16 cellular contexts compared by ENCODE assay signal in the genomic region with DNA sequence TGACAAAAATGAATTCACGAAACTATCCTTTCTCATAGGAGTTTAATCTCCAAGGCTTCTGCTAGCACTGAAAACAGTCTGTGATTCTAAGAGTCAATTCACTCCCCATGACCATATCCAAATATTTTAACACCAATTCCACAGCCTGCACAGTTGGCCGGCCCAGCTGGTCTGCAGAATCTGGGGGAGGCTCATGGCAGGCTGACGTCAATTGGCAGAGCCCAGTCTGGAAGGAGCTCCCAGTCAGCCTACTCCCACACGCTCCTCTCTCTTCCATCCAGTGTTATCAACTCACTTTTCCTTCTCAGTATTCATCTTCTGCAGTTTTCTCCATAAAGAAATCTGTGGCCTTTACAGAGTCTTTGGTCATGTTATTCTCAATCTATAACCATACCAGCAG.
DNase-seq lines count a peak whose midpoint lies in the region; ATAC-seq and TF ChIP-seq lines count a peak whose summit lies in the region.
"Had no signal": no experiment of that assay in that cellular context is flagged by ENCODE, and none has a peak within 500 bp of the region (broad histone marks: within the 10 kb centered on the region; RNA-seq: fewer than 3 reads in every experiment).

No MANE protein-coding gene starts in this region.

- TF ChIP-seq CTCF in fibroblast of the aortic adventitia (IDR thresholded peaks at IDR 0.05; ENCODE audit: insufficient read depth, low read length) (no peak), uterus (IDR thresholded peaks at IDR 0.05) (no peak)

- peak in 33 of 56 donors; percentile 0 to 68 (median 27) for DNase-seq in amygdala (lab: John Stamatoyannopoulos, UW)
- peak; percentile 90 for DNase-seq in fibroblast of the aortic adventitia (ENCODE audit: low read depth)
- DNase-seq in mucosa of gallbladder (ENCODE audit: low spot score) = peak; percentile 67
- peak; percentile 87 for DNase-seq in uterus
- no peak for DNase-seq in NCI-H128 (lab: John Stamatoyannopoulos, UW; ENCODE audit: unreplicated experiment)
- DNase-seq in activated gamma-delta T cell (lab: John Stamatoyannopoulos, UW) = no peak
- DNase-seq: activated naive CD4-positive, alpha-beta T cell treated with anti-CD3 and anti-CD28 coated beads for 36 hours; effector memory CD4-positive, alpha-beta T cell; immature natural killer cell; midbrain; NK-92 treated with Interleukin-12 subunit alpha and Interleukin-12 subunit beta, amount 100 ng/mL, for 24 hours; SHP77 treated with DMSO at 0.1 percent for 48 hours; T-helper 2 cell had no signal

- no peak for TF ChIP-seq POLR2A in uterus (IDR thresholded peaks at IDR 0.05)

- ATAC-seq in HG03521 (IDR thresholded peaks at IDR 0.05; ENCODE audit: unreplicated experiment) = no peak
- ATAC-seq: activated CD4-positive, CD25-positive, alpha-beta regulatory T cell treated with anti-CD3 and anti-CD28 coated beads, Interleukin-2, amount 50 U/mL, for 24 hours had no signal

- peak overlapping the region; percentile 56 to 80 for H3K27ac ChIP-seq in uterus
- H3K27ac ChIP-seq: prostate gland had no signal

- peaks cover 6 to 12% of the 10 kb centered on the region in 2 donors for H3K9me3 ChIP-seq in uterus
- H3K9me3 ChIP-seq: prostate gland had no signal

- peaks cover 0 to 4% of the 10 kb centered on the region in 2 donors for H3K4me1 ChIP-seq in uterus
- H3K4me1 ChIP-seq: prostate gland had no signal

- no peaks in the 10 kb centered on the region for H3K36me3 ChIP-seq in uterus
- H3K36me3 ChIP-seq: prostate gland had no signal

- intact Hi-C loops in uterus (cut with DNase I; ENCODE audit: low total_unique reads) = no loop called here

- H3K4me3 ChIP-seq in fibroblast of the aortic adventitia (ENCODE audit: low read depth, low read length) (no peak overlapping the region), uterus (no peak overlapping the region)
- H3K4me3 ChIP-seq: prostate gland had no signal

- H3K27me3 ChIP-seq in uterus = no peaks in the 10 kb centered on the region

Comparison
In these comparisons a context has a peak if more than half of its experiments do, and no peak if none do; other contexts are left out.
1. DNase-seq: peak in amygdala (33 of 56), fibroblast of the aortic adventitia (single experiment), mucosa of gallbladder (single experiment) and uterus (2 of 2); none in NCI-H128 (single experiment) and activated gamma-delta T cell (single experiment).